17 cellular contexts compared by ENCODE assay signal in genomic region chr16:53642094-53642493, GRCh38.
DNase-seq lines count a peak whose midpoint lies in the region; ATAC-seq and TF ChIP-seq lines count a peak whose summit lies in the region.
"Had no signal": no experiment of that assay in that cellular context is flagged by ENCODE, and none has a peak within 500 bp of the region (broad histone marks: within the 10 kb centered on the region; RNA-seq: fewer than 3 reads in every experiment).

No MANE protein-coding gene starts in this region.

- no peaks in the 10 kb centered on the region for H3K27me3 ChIP-seq in breast epithelium
- no peaks in the 10 kb centered on the region for H3K27me3 ChIP-seq in mammary epithelial cell (ENCODE audit: insufficient read depth, low read length)
- H3K27me3 ChIP-seq: BLaER1 had no signal

- dilution Hi-C loops in mammary epithelial cell (cut with HindIII; ENCODE audit: low sequenced_read_pairs): no loop called here

- H3K4me3 ChIP-seq in breast epithelium: no peak overlapping the region
- H3K4me3 ChIP-seq in mammary epithelial cell (replicated peaks in 1 of 3; ENCODE audit: insufficient read depth in 1 of 3, low read depth in 2 of 3, low read length in 3 of 3): no peak overlapping the region
- H3K4me3 ChIP-seq: BLaER1, GM23338 had no signal

- H3K4me1 ChIP-seq in breast epithelium (no peaks in the 10 kb centered on the region), mammary epithelial cell (ENCODE audit: insufficient read depth, low read length) (no peaks in the 10 kb centered on the region)

- peak; percentile 33 for DNase-seq in MCF 10A (ENCODE audit: unreplicated experiment)
- DNase-seq in breast epithelium (ENCODE audit: low spot score in 2 of 2): no peak
- peak; percentile 9 for DNase-seq in mammary epithelial cell
- no peak for DNase-seq in left lobe of liver (ENCODE audit: low spot score)
- no peak for DNase-seq in dedifferentiated amniotic fluid mesenchymal stem cell (ENCODE audit: extremely low spot score)
- DNase-seq in hypothalamus (lab: John Stamatoyannopoulos, UW): no peak
- DNase-seq: 8988T; AML-193; Caco-2; CD8-positive, alpha-beta memory T cell; DND-41; GDM1; H9 had no signal

- peaks cover 6% of the 10 kb centered on the region for H3K4me1 Mint-ChIP-seq in MCF 10A (ENCODE audit: insufficient read depth, unreplicated experiment)
- H3K4me1 Mint-ChIP-seq: CD8-positive, alpha-beta memory T cell had no signal

- TF ChIP-seq CTCF in MCF 10A (IDR thresholded peaks at IDR 0.05; ENCODE audit: unreplicated experiment) (no peak), breast epithelium (IDR thresholded peaks at IDR 0.05) (no peak), mammary epithelial cell (conservative IDR thresholded peaks at IDR 0.05 in 1 of 2, IDR thresholded peaks at IDR 0.05 in 1 of 2; ENCODE audit: extremely low read depth in 1 of 2, insufficient read depth in 1 of 2, low read depth in 1 of 2, low read length in 2 of 2) (no peak)

- TF ChIP-seq POLR2A in breast epithelium (IDR thresholded peaks at IDR 0.05): no peak

- H2AFZ ChIP-seq in mammary epithelial cell (ENCODE audit: low read depth, low read length): no peak overlapping the region
- H2AFZ ChIP-seq: GM23338 had no signal

- no peak overlapping the region for H3K27ac Mint-ChIP-seq in MCF 10A (ENCODE audit: low read depth, unreplicated experiment)
- H3K27ac Mint-ChIP-seq: CD8-positive, alpha-beta memory T cell; GM23338 had no signal

- POLR2A ChIA-PET in MCF 10A (lab: Yijun Ruan, JAX): no interaction called here

- peaks cover 33% of the 10 kb centered on the region for H3K36me3 Mint-ChIP-seq in MCF 10A (ENCODE audit: insufficient read depth, unreplicated experiment)

- H3K79me2 ChIP-seq in mammary epithelial cell (ENCODE audit: insufficient read depth, low read length): no peaks in the 10 kb centered on the region

- peak; percentile 31 for ATAC-seq in left lobe of liver
- no peak for ATAC-seq in HG03025 (IDR thresholded peaks at IDR 0.05; ENCODE audit: low FRiP score, unreplicated experiment)
- ATAC-seq in HG03108 (IDR thresholded peaks at IDR 0.05; ENCODE audit: unreplicated experiment): no peak
- ATAC-seq: GM23338 had no signal

- no peak overlapping the region for H3K9ac ChIP-seq in mammary epithelial cell (ENCODE audit: insufficient read depth, low read length)
- H3K9ac ChIP-seq: BLaER1 had no signal

- H4K20me1 ChIP-seq in mammary epithelial cell (ENCODE audit: insufficient read depth, low read length): no peaks in the 10 kb centered on the region
- H4K20me1 ChIP-seq: BLaER1 had no signal

- H3K36me3 ChIP-seq in breast epithelium (no peaks in the 10 kb centered on the region), mammary epithelial cell (ENCODE audit: insufficient read depth, low read length) (peaks cover 9% of the 10 kb centered on the region)

- no peak overlapping the region for H3K4me3 Mint-ChIP-seq in MCF 10A (ENCODE audit: unreplicated experiment)
- H3K4me3 Mint-ChIP-seq: CD8-positive, alpha-beta memory T cell; GM23338; H9 had no signal

- CTCF ChIA-PET in MCF 10A (lab: Yijun Ruan, JAX): interaction anchor here (0.7 to 1.4 kb wide), 2 partner anchors 23 to 28 kb away, joined by 3 to 4 read pairs; no protein-coding TSS in a partner anchor
- CTCF ChIA-PET in mammary epithelial cell (lab: Charles Lee; ENCODE audit: low non-redundant PET): no interaction called here

- H3K27ac ChIP-seq in breast epithelium (no peak overlapping the region), mammary epithelial cell (ENCODE audit: insufficient read depth, low read depth, low read length) (no peak overlapping the region)
- H3K27ac ChIP-seq: BLaER1 had no signal

- intact Hi-C loops in MCF 10A (cut with micrococcal nuclease) (no loop called here), breast epithelium (cut with DNase I; ENCODE audit: low total_unique reads) (no loop called here), mammary epithelial cell (cut with micrococcal nuclease) (no loop called here)

- WGBS in mammary epithelial cell (ENCODE audit: low coverage, missing lambda C conversion rate): 37% methylated on average over 5 of the region's 5 CpGs

- H3K9me3 ChIP-seq in breast epithelium: peaks cover 0 to 17% of the 10 kb centered on the region in 2 donors
- H3K9me3 ChIP-seq in mammary epithelial cell (replicated peaks; ENCODE audit: insufficient read depth, low read length): no peaks in the 10 kb centered on the region
- H3K9me3 ChIP-seq: Caco-2 had no signal

- in situ Hi-C loops in mammary epithelial cell (cut with MboI; ENCODE audit: low sequenced_read_pairs in 2 of 2): no loop called here

- no peaks in the 10 kb centered on the region for H3K27me3 Mint-ChIP-seq in MCF 10A (ENCODE audit: insufficient read depth, unreplicated experiment)
- H3K27me3 Mint-ChIP-seq: CD8-positive, alpha-beta memory T cell had no signal

- H3K4me2 ChIP-seq in mammary epithelial cell (ENCODE audit: insufficient read depth, low read depth, low read length): no peak overlapping the region
- H3K4me2 ChIP-seq: BLaER1, GM23338 had no signal

- H3K9me3 Mint-ChIP-seq in MCF 10A (ENCODE audit: unreplicated experiment): peaks cover 10% of the 10 kb centered on the region
- H3K9me3 Mint-ChIP-seq: GM23338, H9 had no signal

- no TSS peak for BruUV-seq in MCF 10A (replicated peaks; lab: Mats Ljungman, UMichigan)
- no TSS peak for BruUV-seq in mammary epithelial cell (replicated peaks; lab: Mats Ljungman, UMichigan)

Comparison
In these comparisons a context has a peak if more than half of its experiments do, and no peak if none do; other contexts are left out.
1. DNase-seq: peak in MCF 10A (single experiment) and mammary epithelial cell (single experiment); none in breast epithelium (0 of 2), left lobe of liver (single experiment), dedifferentiated amniotic fluid mesenchymal stem cell (single experiment) and hypothalamus (0 of 51).